Comparison of ENCODE assay signal across 13 cellular contexts in genomic region chr13:40146586-40147240, GRCh38.
A peak's percentile ranks its signal among the peaks of the same experiment; 100 is the strongest.
DNase-seq lines count a peak whose midpoint lies in the region; ATAC-seq and TF ChIP-seq lines count a peak whose summit lies in the region.
"Had no signal": no experiment of that assay in that cellular context is flagged by ENCODE, and none has a peak within 500 bp of the region (broad histone marks: within the 10 kb centered on the region; RNA-seq: fewer than 3 reads in every experiment).

No MANE protein-coding gene starts in this region.

- H3K4me3 Mint-ChIP-seq in activated naive CD8-positive, alpha-beta T cell treated with anti-CD3 and anti-CD28 coated beads for 36 hours: no peak overlapping the region
- H3K4me3 Mint-ChIP-seq in nephron progenitor cell (no peak overlapping the region), Caco-2 (ENCODE audit: unreplicated experiment) (no peak overlapping the region)

- DNase-seq in NOMO-1 treated with DMSO at 0.1 percent for 48 hours (lab: John Stamatoyannopoulos, UW; ENCODE audit: unreplicated experiment) (peak; percentile 11), NOMO-1 treated with dmso at 0.1 percent for 144 hours (lab: John Stamatoyannopoulos, UW; ENCODE audit: unreplicated experiment) (no peak), RPMI7951 (ENCODE audit: low read depth) (peak; percentile 69), nephron progenitor cell (no peak), Caco-2 (no peak)
- peak; percentile 11 for DNase-seq in activated naive CD8-positive, alpha-beta T cell treated with anti-CD3 and anti-CD28 coated beads for 36 hours
- DNase-seq in stimulated activated CD8-positive, alpha-beta memory T cell treated with anti-CD3 and anti-CD28 coated beads, Interleukin-4, amount 100 ng/mL, for 48 hours: no peak
- DNase-seq: 8988T, adrenal gland, NCI-H187 treated with DMSO at 0.1 percent for 48 hours had no signal

- no peaks in the 10 kb centered on the region for H3K27me3 ChIP-seq in Caco-2 (replicated peaks; ENCODE audit: control insufficient read depth, insufficient read depth, low read length)
- H3K27me3 ChIP-seq: adrenal gland, right atrium auricular region had no signal

- peaks cover 46% of the 10 kb centered on the region for H3K4me1 Mint-ChIP-seq in activated naive CD8-positive, alpha-beta T cell treated with anti-CD3 and anti-CD28 coated beads for 36 hours
- H3K4me1 Mint-ChIP-seq in nephron progenitor cell (peaks cover 20% of the 10 kb centered on the region), Caco-2 (ENCODE audit: low read depth, unreplicated experiment) (peaks cover 6% of the 10 kb centered on the region)

- H3K27me3 Mint-ChIP-seq in activated naive CD8-positive, alpha-beta T cell treated with anti-CD3 and anti-CD28 coated beads for 36 hours: no peaks in the 10 kb centered on the region
- H3K27me3 Mint-ChIP-seq in nephron progenitor cell (ENCODE audit: low read depth, poor library complexity) (peaks cover 9% of the 10 kb centered on the region), Caco-2 (ENCODE audit: insufficient read depth, unreplicated experiment) (peaks cover 3% of the 10 kb centered on the region)

- no peaks in the 10 kb centered on the region for H3K36me3 Mint-ChIP-seq in activated naive CD8-positive, alpha-beta T cell treated with anti-CD3 and anti-CD28 coated beads for 36 hours
- H3K36me3 Mint-ChIP-seq in nephron progenitor cell (ENCODE audit: low read depth) (no peaks in the 10 kb centered on the region), Caco-2 (ENCODE audit: insufficient read depth, unreplicated experiment) (peaks cover 5% of the 10 kb centered on the region)

- TF ChIP-seq CTCF in nephron progenitor cell (IDR thresholded peaks at IDR 0.05) (no peak), Caco-2 (IDR thresholded peaks at IDR 0.05; ENCODE audit: insufficient read depth in 1 of 2, low read depth in 1 of 2, low read length in 1 of 2, severe bottlenecking in 1 of 2, unreplicated experiment in 1 of 2) (no peak)

- POLR2A ChIA-PET in Caco-2 (lab: Charles Lee): no interaction called here

- CTCF ChIA-PET in Caco-2 (lab: Charles Lee): interaction anchor here (0.5 to 0.9 kb wide), 2 partner anchors 81 to 204 kb away, joined by 3 to 4 read pairs; no protein-coding TSS in a partner anchor

- H3K4me3 ChIP-seq in Caco-2 (ENCODE audit: low read depth, low read length): no peak overlapping the region
- H3K4me3 ChIP-seq: adrenal gland, right atrium auricular region, thoracic aorta had no signal

- H3K9me3 Mint-ChIP-seq in activated naive CD8-positive, alpha-beta T cell treated with anti-CD3 and anti-CD28 coated beads for 36 hours: peaks cover 4% of the 10 kb centered on the region
- H3K9me3 Mint-ChIP-seq in nephron progenitor cell (no peaks in the 10 kb centered on the region), Caco-2 (ENCODE audit: unreplicated experiment) (no peaks in the 10 kb centered on the region)

- peak overlapping the region; percentile 51 for H3K27ac Mint-ChIP-seq in activated naive CD8-positive, alpha-beta T cell treated with anti-CD3 and anti-CD28 coated beads for 36 hours
- peak overlapping the region; percentile 27 for H3K27ac Mint-ChIP-seq in nephron progenitor cell
- no peak overlapping the region for H3K27ac Mint-ChIP-seq in Caco-2 (ENCODE audit: unreplicated experiment)

- H3K4me1 ChIP-seq in Caco-2: 0 out of 2 replicates have a peak, but pooled peaks cover 6% of the 10 kb centered on the region

- no peak for ATAC-seq in HG03520 (IDR thresholded peaks at IDR 0.05; ENCODE audit: unreplicated experiment)

- H3K36me3 ChIP-seq in Caco-2 (ENCODE audit: control insufficient read depth, insufficient read depth, low read length): no peaks in the 10 kb centered on the region
- H3K36me3 ChIP-seq: adrenal gland, right atrium auricular region, thoracic aorta had no signal

- no TSS peak for BruUV-seq in Caco-2 (replicated peaks; lab: Mats Ljungman, UMichigan)

- intact Hi-C loops in Caco-2 (cut with micrococcal nuclease; ENCODE audit: unreplicated experiment): loop anchor here (2.0 kb wide), 1 partner anchor 78 kb away; no protein-coding TSS in a partner anchor

- H3K9me3 ChIP-seq in Caco-2: no peaks in the 10 kb centered on the region
- H3K9me3 ChIP-seq: adrenal gland, right atrium auricular region, thoracic aorta had no signal

Comparison
In these comparisons a context has a peak if more than half of its experiments do, and no peak if none do; other contexts are left out.
1. DNase-seq: peak in NOMO-1 treated with DMSO at 0.1 percent for 48 hours (single experiment), RPMI7951 (single experiment) and activated naive CD8-positive, alpha-beta T cell treated with anti-CD3 and anti-CD28 coated beads for 36 hours (single experiment); none in NOMO-1 treated with dmso at 0.1 percent for 144 hours (single experiment), nephron progenitor cell (single experiment), Caco-2 (0 of 2) and stimulated activated CD8-positive, alpha-beta memory T cell treated with anti-CD3 and anti-CD28 coated beads, Interleukin-4, amount 100 ng/mL, for 48 hours (single experiment).